In genomic region chr20:24611360-24612140, GRCh38 we compare ENCODE assay signal across 27 cellular contexts.
DNase-seq lines count a peak whose midpoint lies in the region; ATAC-seq and TF ChIP-seq lines count a peak whose summit lies in the region.
"Had no signal": no experiment of that assay in that cellular context is flagged by ENCODE, and none has a peak within 500 bp of the region (broad histone marks: within the 10 kb centered on the region; RNA-seq: fewer than 3 reads in every experiment).

No MANE protein-coding gene starts in this region.

- no peak overlapping the region for H4K5ac ChIP-seq in mesendoderm (ENCODE audit: low read length)

- intact Hi-C loops in heart left ventricle (cut with DNase I) (loop anchor here in 1 of 10 donors (10.0 kb wide), 1 partner anchor 137 kb away; no protein-coding TSS in a partner anchor), left ventricle myocardium inferior (cut with micrococcal nuclease) (no loop called here)

- H3K9me3 ChIP-seq in heart left ventricle, result no peaks in the 10 kb centered on the region
- no peaks in the 10 kb centered on the region for H3K9me3 ChIP-seq in left ventricle myocardium inferior (replicated peaks)
- H3K9me3 ChIP-seq in SJCRH30 (replicated peaks), result no peaks in the 10 kb centered on the region

- H3K56ac ChIP-seq in mesendoderm (ENCODE audit: low read length), result no peak overlapping the region

- H2BK5ac ChIP-seq in mesendoderm (ENCODE audit: low read length), result no peak overlapping the region

- no peak for TF ChIP-seq CTCF in heart left ventricle (IDR thresholded peaks at IDR 0.05)
- TF ChIP-seq CTCF in left ventricle myocardium inferior (IDR thresholded peaks at IDR 0.05; ENCODE audit: borderline replicate concordance), result no peak
- TF ChIP-seq CTCF in foreskin fibroblast (IDR thresholded peaks at IDR 0.05; ENCODE audit: low read depth, low read length), result no peak

- H3K79me2 ChIP-seq in mesendoderm (ENCODE audit: control insufficient read depth, insufficient read depth, low read length), result no peaks in the 10 kb centered on the region

- no peak for TF ChIP-seq POLR2A in heart left ventricle (IDR thresholded peaks at IDR 0.05)

- no peaks in the 10 kb centered on the region for H3K27me3 ChIP-seq in heart left ventricle
- peaks cover 9% of the 10 kb centered on the region for H3K27me3 ChIP-seq in left ventricle myocardium inferior (ENCODE audit: low read depth)
- H3K27me3 ChIP-seq in SJCRH30, result no peaks in the 10 kb centered on the region
- no peaks in the 10 kb centered on the region for H3K27me3 ChIP-seq in mesendoderm (ENCODE audit: insufficient read depth, low read length, poor library complexity)

- DNase-seq in heart left ventricle (no peak), left ventricle myocardium inferior (no peak), SJCRH30 (no peak), mesendoderm (no peak), NOMO-1 (lab: John Stamatoyannopoulos, UW; ENCODE audit: unreplicated experiment in 2 of 2) (no peak), DMS53 treated with DMSO at 0.1 percent for 48 hours (lab: John Stamatoyannopoulos, UW; ENCODE audit: unreplicated experiment) (no peak), foreskin fibroblast (no peak)
- DNase-seq: C1 segment of cervical spinal cord; CD4-positive, alpha-beta memory T cell; COR-L47; DMS53; EL; GDM1; GOT3; NCI-H1092; NCI-H1436; NCI-H187; NCI-H2081 treated with DMSO at 0.1 percent for 48 hours; NCI-H2171; NCI-H226; NCI-H510A; NCI-H69 had no signal

- H3K23ac ChIP-seq in mesendoderm (ENCODE audit: low read length), result no peak overlapping the region

- peak; percentile 35 to 51 (median 38) for ATAC-seq in heart left ventricle
- ATAC-seq: GM12878, HCT116, Panc1, SK-N-SH treated with all-trans-retinoic acid at 6 μM for 48 hours had no signal

- H3K9ac ChIP-seq in mesendoderm (ENCODE audit: low read length), result no peak overlapping the region

- 82 to 91% (median 86%) methylated on average over 5 of the region's 5 CpGs for WGBS in heart left ventricle, 4 donors
- no CpG with 5 or more reads among the region's 5 CpGs for WGBS in mesendoderm (ENCODE audit: extremely low coverage, insufficient coverage, low lambda C conversion rate)

- no peak overlapping the region for H3K4me3 ChIP-seq in heart left ventricle
- no peak overlapping the region for H3K4me3 ChIP-seq in left ventricle myocardium inferior
- H3K4me3 ChIP-seq in SJCRH30, result no peak overlapping the region
- no peak overlapping the region for H3K4me3 ChIP-seq in mesendoderm (ENCODE audit: low read length)
- H3K4me3 ChIP-seq in foreskin fibroblast (ENCODE audit: low read depth in 1 of 2, low read length in 2 of 2), result no peak overlapping the region
- H3K4me3 ChIP-seq: GM12878 had no signal

- H3K4me1 ChIP-seq in heart left ventricle (peaks cover 0 to 19% (median 4%) of the 10 kb centered on the region in 12 donors), left ventricle myocardium inferior (peaks cover 25% of the 10 kb centered on the region), SJCRH30 (peaks cover 53% of the 10 kb centered on the region), mesendoderm (ENCODE audit: control insufficient read depth, low read depth, low read length) (peaks cover 9% of the 10 kb centered on the region)

- H3K27ac ChIP-seq in heart left ventricle (no peak overlapping the region), left ventricle myocardium inferior (replicated peaks) (no peak overlapping the region), SJCRH30 (peak overlapping the region; percentile 68), mesendoderm (ENCODE audit: low read depth, low read length) (no peak overlapping the region)
- H3K27ac ChIP-seq: HL-60 had no signal

- peak overlapping the region; percentile 18 for H2AK5ac ChIP-seq in mesendoderm (ENCODE audit: low read length)

- no peak overlapping the region for H3K4me2 ChIP-seq in mesendoderm (ENCODE audit: low read length)

- H2BK120ac ChIP-seq in mesendoderm (ENCODE audit: low read depth, low read length), result no peak overlapping the region

- no peak overlapping the region for H3K18ac ChIP-seq in mesendoderm (ENCODE audit: low read length)

- no peaks in the 10 kb centered on the region for H3K79me1 ChIP-seq in mesendoderm (ENCODE audit: low read length)

- no peak overlapping the region for H2BK15ac ChIP-seq in mesendoderm (replicated peaks; ENCODE audit: low read depth)

- H3K36me3 ChIP-seq in heart left ventricle, result no peaks in the 10 kb centered on the region
- H3K36me3 ChIP-seq in left ventricle myocardium inferior, result no peaks in the 10 kb centered on the region
- H3K36me3 ChIP-seq in SJCRH30, result no peaks in the 10 kb centered on the region
- no peaks in the 10 kb centered on the region for H3K36me3 ChIP-seq in mesendoderm (ENCODE audit: control insufficient read depth, insufficient read depth, low read length)

- H3K4ac ChIP-seq in mesendoderm (ENCODE audit: low read depth, low read length), result no peak overlapping the region

- H4K8ac ChIP-seq in mesendoderm (ENCODE audit: low read depth, low read length), result no peak overlapping the region
